ENCODE assay signal across 11 cellular contexts in genomic region chr6:100796049-100796823, GRCh38.
DNase-seq lines count a peak whose midpoint lies in the region; ATAC-seq and TF ChIP-seq lines count a peak whose summit lies in the region.
"Had no signal": no experiment of that assay in that cellular context is flagged by ENCODE, and none has a peak within 500 bp of the region (broad histone marks: within the 10 kb centered on the region; RNA-seq: fewer than 3 reads in every experiment).

No MANE protein-coding gene starts in this region.

- H3F3A ChIP-seq in OCI-LY1 (ENCODE audit: insufficient read depth, low read length) = no peaks in the 10 kb centered on the region

- H3K4me3 ChIP-seq in GM12864 (ENCODE audit: low read depth, low read length) = no peak overlapping the region
- H3K4me3 ChIP-seq in OCI-LY1 (ENCODE audit: low read depth, low read length, poor library complexity, severe bottlenecking) = no peak overlapping the region
- H3K4me3 ChIP-seq in heart left ventricle = no peak overlapping the region
- no peak overlapping the region for H3K4me3 ChIP-seq in tibial artery

- H3K79me2 ChIP-seq in OCI-LY1 (ENCODE audit: insufficient read depth, low read length) = no peaks in the 10 kb centered on the region

- intact Hi-C loops in heart left ventricle (cut with DNase I) (no loop called here), tibial artery (cut with DNase I; ENCODE audit: low total_unique reads) (no loop called here)

- no peaks in the 10 kb centered on the region for H4K20me1 ChIP-seq in OCI-LY1 (ENCODE audit: insufficient read depth, low read length)

- H3K27ac ChIP-seq in OCI-LY1 (ENCODE audit: low read depth, low read length, poor library complexity, severe bottlenecking) (peak overlapping the region; percentile 59), heart left ventricle (no peak overlapping the region), tibial artery (no peak overlapping the region)

- DNase-seq in GM12864 (ENCODE audit: low read depth) (peak; percentile 41), GDM1 (lab: John Stamatoyannopoulos, UW) (no peak), CD1c-positive myeloid dendritic cell (ENCODE audit: extremely low spot score) (no peak), heart left ventricle (no peak), tibial artery (no peak)
- DNase-seq: activated T-cell treated with anti-CD3 and anti-CD28 coated beads, Interleukin-2, amount 50 U/mL, for 72 hours; retina; stimulated activated naive CD4-positive, alpha-beta T cell had no signal

- peaks cover 17% of the 10 kb centered on the region; the same call in 1 of the 2 replicates for H3K36me3 ChIP-seq in OCI-LY1 (ENCODE audit: insufficient read depth, low read length)
- H3K36me3 ChIP-seq in heart left ventricle = peaks cover 0 to 36% (median 20%) of the 10 kb centered on the region in 9 donors
- no peaks in the 10 kb centered on the region for H3K36me3 ChIP-seq in tibial artery

- H3K9ac ChIP-seq in OCI-LY1 (ENCODE audit: low read length) = no peak overlapping the region

- H3K27me3 ChIP-seq in OCI-LY1 (ENCODE audit: insufficient read depth, low read length) (no peaks in the 10 kb centered on the region), heart left ventricle (no peaks in the 10 kb centered on the region), tibial artery (no peaks in the 10 kb centered on the region)

- no peaks in the 10 kb centered on the region for H3K9me3 ChIP-seq in OCI-LY1 (ENCODE audit: low read length)
- H3K9me3 ChIP-seq in heart left ventricle = no peaks in the 10 kb centered on the region
- H3K9me3 ChIP-seq in tibial artery = no peaks in the 10 kb centered on the region

- no peak for TF ChIP-seq POLR2A in heart left ventricle (IDR thresholded peaks at IDR 0.05)

- WGBS in heart left ventricle, 4 donors = 93 to 96% (median 94%) methylated on average over 4 of the region's 4 CpGs

- H3K9me2 ChIP-seq in OCI-LY1 (ENCODE audit: low read depth, low read length) = no peaks in the 10 kb centered on the region

- H2AFZ ChIP-seq in OCI-LY1 (ENCODE audit: low read length) = no peak overlapping the region

- H3K4me1 ChIP-seq in OCI-LY1 (ENCODE audit: insufficient read depth, low read length, severe bottlenecking) (peaks cover 10% of the 10 kb centered on the region), heart left ventricle (peaks cover 0 to 11% (median 0%) of the 10 kb centered on the region in 12 donors), tibial artery (peaks cover 0 to 15% (median 0%) of the 10 kb centered on the region in 4 donors)

- H3K4me2 ChIP-seq in OCI-LY1 (ENCODE audit: low read length) = peak overlapping the region; percentile 11; the same call in 1 of the 2 replicates

- TF ChIP-seq CTCF in GM12864 (IDR thresholded peaks at IDR 0.05; ENCODE audit: low read depth, low read length, missing control alignments) (no peak), OCI-LY1 (IDR thresholded peaks at IDR 0.05; ENCODE audit: low read length) (peak; percentile 51; the same call in 1 of the 2 replicates), heart left ventricle (IDR thresholded peaks at IDR 0.05) (no peak), tibial artery (IDR thresholded peaks at IDR 0.05) (no peak)

- ATAC-seq in GM19463 (IDR thresholded peaks at IDR 0.05; ENCODE audit: unreplicated experiment) (peak; percentile 97), HG03064 (IDR thresholded peaks at IDR 0.05; ENCODE audit: low read depth, unreplicated experiment) (peak; percentile 83), heart left ventricle (no peak)
- ATAC-seq: activated T-cell treated with anti-CD3 and anti-CD28 coated beads, Interleukin-2, amount 50 U/mL, for 72 hours had no signal

Comparison
In these comparisons a context has a peak if more than half of its experiments do, and no peak if none do; other contexts are left out.
1. ATAC-seq: peak in GM19463 (single experiment) and HG03064 (single experiment); none in heart left ventricle (0 of 4).